ENCODE assay signal across 8 cellular contexts in genomic region chr15:63276342-63277043, GRCh38. TPM values are rescaled to one million over a fixed set of nuclear protein-coding genes. Genes with fewer than 3 reads are reported as not detected.
DNase-seq lines count a peak whose midpoint lies in the region; ATAC-seq, FAIRE-seq and TF ChIP-seq lines count a peak whose summit lies in the region.

No MANE protein-coding gene starts in this region.

- H3K9ac ChIP-seq in GM12878 (ENCODE audit: control insufficient read depth, insufficient read depth, low read length): peak overlapping the region; percentile 79

- SMC1A ChIA-PET in GM12878 (lab: Charles Lee; ENCODE audit: uncharacterized antibody, unreplicated experiment): interaction anchor here (1.1 to 3.6 kb wide), 12 partner anchors 10 to 128 kb away, joined by 3 to 15 read pairs (median 5); no protein-coding TSS in a partner anchor

- peak overlapping the region; percentile 60 for H3K27ac Mint-ChIP-seq in Calu3 (ENCODE audit: unreplicated experiment)
- H3K27ac Mint-ChIP-seq in type B pancreatic cell: peak overlapping the region; percentile 80

- POLR2A ChIA-PET in GM12878 (lab: Charles Lee): interaction anchor here (1.5 kb wide), 1 partner anchor 110 kb away, joined by 3 read pairs; no protein-coding TSS in a partner anchor

- peak overlapping the region; percentile 85 for H3K4me2 ChIP-seq in GM12878 (ENCODE audit: control insufficient read depth, insufficient read depth)

- intact Hi-C loops in Calu3 (cut with micrococcal nuclease; ENCODE audit: unreplicated experiment) (loop anchor here (5.0 kb wide), 2 partner anchors 74 to 109 kb away; no protein-coding TSS in a partner anchor), GM12878 (cut with micrococcal nuclease; ENCODE audit: unreplicated experiment) (loop anchor here (2.0 to 10.0 kb wide), 3 partner anchors 84 to 229 kb away; partner anchors contain the start of gene RPS27L), left lung (cut with DNase I) (loop anchor here in 1 of 2 donors (5.0 kb wide), 1 partner anchor 89 kb away; the partner anchor contains the start of gene RAB8B)

- ATAC-seq in HG03135 (IDR thresholded peaks at IDR 0.05; ENCODE audit: unreplicated experiment) (peak; percentile 20), GM12878 (peak; percentile 2), left lung (peak; percentile 2)
- ATAC-seq in activated CD4-positive, CD25-positive, alpha-beta regulatory T cell treated with anti-CD3 and anti-CD28 coated beads, Interleukin-2, amount 50 U/mL, for 24 hours: no peak

- H3K4me1 Mint-ChIP-seq in Calu3 (ENCODE audit: low read depth, unreplicated experiment) (no peaks in the 10 kb centered on the region), type B pancreatic cell (ENCODE audit: unreplicated experiment) (peaks cover 14% of the 10 kb centered on the region)

- no peaks in the 10 kb centered on the region for H3K9me3 Mint-ChIP-seq in Calu3 (ENCODE audit: low read depth, unreplicated experiment)
- no peaks in the 10 kb centered on the region for H3K9me3 Mint-ChIP-seq in type B pancreatic cell

- peak overlapping the region; percentile 67 for H3K4me3 ChIP-seq in GM12878
- H3K4me3 ChIP-seq in left lung: peak overlapping the region; percentile 67 to 68

- no peak for FAIRE-seq in GM12878 (lab: Jason Lieb, UNC)

- peak overlapping the region; percentile 76 for H3K4me3 Mint-ChIP-seq in Calu3 (ENCODE audit: low read depth, unreplicated experiment)
- H3K4me3 Mint-ChIP-seq in type B pancreatic cell: peak overlapping the region; percentile 96

- no peaks in the 10 kb centered on the region for H3K79me2 ChIP-seq in GM12878 (ENCODE audit: control insufficient read depth, insufficient read depth, low read length)

- CTCF ChIA-PET in Calu3 (lab: Charles Lee): interaction anchor here (0.7 kb wide), 4 partner anchors 29 to 841 kb away, joined by 3 to 5 read pairs (median 4); no protein-coding TSS in a partner anchor
- CTCF ChIA-PET in GM12878 (lab: Yijun Ruan, JAX): interaction anchor here (0.9 to 3.2 kb wide), 6 partner anchors 38 to 229 kb away, joined by 3 to 13 read pairs (median 4); no protein-coding TSS in a partner anchor

- no TSS peak for BruUV-seq in Calu3 (replicated peaks; lab: Mats Ljungman, UMichigan)
- TSS peak; percentile 78 for BruUV-seq in GM12878 (replicated peaks; lab: Mats Ljungman, UMichigan)

- no peak for DNase-seq in Calu3
- no peak for DNase-seq in GM12878 (ENCODE audit: low read depth, low spot score)
- no peak for DNase-seq in left lung
- DNase-seq in type B pancreatic cell (ENCODE audit: extremely low spot score, unreplicated experiment): no peak
- DNase-seq in DMS153 treated with DMSO at 0.1 percent for 48 hours (lab: John Stamatoyannopoulos, UW; ENCODE audit: unreplicated experiment): no peak
- DNase-seq in GM20000 (ENCODE audit: low spot score): no peak

- no peak for TF ChIP-seq POLR2A in GM12878 (IDR thresholded peaks at IDR 0.05; ENCODE audit: low read depth, low read length)

- in situ Hi-C loops in GM12878 (cut with MboI): loop anchor here (25.0 kb wide), 1 partner anchor 311 kb away; the partner anchor contains the start of gene FBXL22

- H3K36me3 ChIP-seq in GM12878 (ENCODE audit: control insufficient read depth in 2 of 2, insufficient read depth in 2 of 2, low read length in 1 of 2) (no peaks in the 10 kb centered on the region), left lung (peaks cover 0 to 4% of the 10 kb centered on the region in 2 donors)

- H3K27me3 Mint-ChIP-seq in Calu3 (ENCODE audit: unreplicated experiment) (no peaks in the 10 kb centered on the region), type B pancreatic cell (no peaks in the 10 kb centered on the region)

- TF ChIP-seq EP300 in GM12878 (IDR thresholded peaks at IDR 0.05; ENCODE audit: borderline replicate concordance in 1 of 2, control insufficient read depth in 1 of 2, low read depth in 2 of 2, low read length in 2 of 2): no peak

- H2AFZ ChIP-seq in GM12878 (ENCODE audit: control insufficient read depth, low read depth, low read length): peak overlapping the region; percentile 85

- no peak for TF ChIP-seq RAD21 in GM12878 (IDR thresholded peaks at IDR 0.05; ENCODE audit: insufficient read depth, low read depth, low read length)

- H3K27ac ChIP-seq in GM12878 (ENCODE audit: control insufficient read depth, insufficient read depth) (peak overlapping the region; percentile 62), left lung (peak overlapping the region; percentile 79 to 81)

- H3K4me1 ChIP-seq in GM12878 (ENCODE audit: control insufficient read depth, insufficient read depth, low read length) (peaks cover 4% of the 10 kb centered on the region; the same call in 1 of the 2 replicates), left lung (peaks cover 5 to 24% of the 10 kb centered on the region in 2 donors)

- 39% methylated on average over 11 of the region's 11 CpGs for WGBS in GM12878 (ENCODE audit: insufficient coverage, insufficient replicate concordance, low lambda C conversion rate, missing lambda C conversion rate)

- RAD21 ChIA-PET in GM12878 (lab: Charles Lee; ENCODE audit: unreplicated experiment): interaction anchor here (0.7 to 1.6 kb wide), 10 partner anchors 11 to 326 kb away, joined by 3 to 6 read pairs (median 3); no protein-coding TSS in a partner anchor

- no peaks in the 10 kb centered on the region for H4K20me1 ChIP-seq in GM12878 (ENCODE audit: control insufficient read depth, insufficient read depth)

- no peaks in the 10 kb centered on the region for H3K9me3 ChIP-seq in GM12878 (replicated peaks; ENCODE audit: control insufficient read depth, insufficient read depth, low read length)
- H3K9me3 ChIP-seq in left lung: no peaks in the 10 kb centered on the region

- H3K27me3 ChIP-seq in GM12878 (replicated peaks in 1 of 2; ENCODE audit: control insufficient read depth in 2 of 2, insufficient read depth in 2 of 2, low read length in 1 of 2) (no peaks in the 10 kb centered on the region), left lung (no peaks in the 10 kb centered on the region)

- no peak for TF ChIP-seq CTCF in Calu3 (IDR thresholded peaks at IDR 0.05; ENCODE audit: unreplicated experiment)
- no peak for TF ChIP-seq CTCF in GM12878 (IDR thresholded peaks at IDR 0.05 in 2 of 3, conservative IDR thresholded peaks at IDR 0.05 in 1 of 3; ENCODE audit: control insufficient read depth in 2 of 3, extremely low read depth in 1 of 3, insufficient read depth in 1 of 3, low read depth in 3 of 3, low read length in 3 of 3)
- TF ChIP-seq CTCF in left lung (IDR thresholded peaks at IDR 0.05): no peak
- no peak for TF ChIP-seq CTCF in type B pancreatic cell (conservative IDR thresholded peaks at IDR 0.05)
- no peak for TF ChIP-seq CTCF in GM20000 (IDR thresholded peaks at IDR 0.05; ENCODE audit: extremely low read depth, missing control alignments)

- H3K36me3 Mint-ChIP-seq in Calu3 (ENCODE audit: insufficient read depth, unreplicated experiment) (peaks cover 20% of the 10 kb centered on the region), type B pancreatic cell (peaks cover 4% of the 10 kb centered on the region)

TF ChIP-seq in GM12878, 131 proteins besides CTCF, POLR2A, EP300 and RAD21 (continues in another document):
- 0 out of 2 replicates have a peak, but pooled peaks have one; percentile 14 for TF ChIP-seq TCF7 (IDR thresholded peaks at IDR 0.05; ENCODE audit: borderline replicate concordance)
- 0 out of 2 replicates have a peak, but pooled peaks have one; percentile 37 for TF ChIP-seq STAT1 (conservative IDR thresholded peaks at IDR 0.05)
- no peak for TF ChIP-seq HCFC1 (IDR thresholded peaks at IDR 0.05; ENCODE audit: low read length)
- 0 out of 2 replicates have a peak, but pooled peaks have one; percentile 29 for TF ChIP-seq MLLT1 (IDR thresholded peaks at IDR 0.05)

RNA-seq across cellular contexts. Expression of gene APH1B, which starts 0.9 kb away (rescaled TPM):
- 11.4 and 11.6 TPM in 2 replicates for total RNA-seq in Calu3 (2022)
- 26.8 and 31.2 TPM in 2 replicates for total RNA-seq in GM12878 (2013; cell fraction: nucleolus; rRNA removed)
- total RNA-seq in GM12878 (2014; rRNA removed): 8.8 and 9.8 TPM in 2 replicates
- 8.8 and 9.1 TPM in 2 replicates for total RNA-seq in GM12878 (2014; rRNA removed; fragmentation: Illumina TruSeq; extraction: Trizol)
- total RNA-seq in GM12878 (2021): 11.5 and 14.3 TPM in 2 replicates
- 4.1 TPM for polyA plus RNA-seq in GM12878 (2011; ENCODE audit: low read depth)
- 5.0 and 6.1 TPM in 2 replicates for polyA plus RNA-seq in GM12878 (2011; rRNA removed)
- 3.0 and 3.1 TPM in 2 replicates for polyA plus RNA-seq in GM12878 (2011; cell fraction: cytosol; rRNA removed)
- polyA plus RNA-seq in GM12878 (2011; cell fraction: nucleus; rRNA removed): 3.8 and 5.9 TPM in 2 replicates
- 5.7 and 7.9 TPM in 2 replicates for polyA plus RNA-seq in GM12878 (2012)
- polyA plus RNA-seq in GM12878 (2014; fragmentation: Illumina TruSeq; extraction: Trizol): 7.9 and 11.2 TPM in 2 replicates
- polyA plus RNA-seq in GM12878 (2014; fragmentation: Nextera tagmentation; extraction: Ambion mirVana): 10 to 100 TPM; 12.9 to 17.6 TPM
- 6.3 and 9.3 TPM in 2 replicates for polyA plus RNA-seq in GM12878 (2014; rRNA removed)
- 10 to 100 TPM; 14.4 to 20.8 TPM for polyA plus RNA-seq in GM12878 (2016; fragmentation: Nextera tagmentation; extraction: Ambion mirVana)
- 2.9 and 4.4 TPM in 2 replicates for polyA minus RNA-seq in GM12878 (2011; rRNA and poly(A)+ RNA removed)
- polyA minus RNA-seq in GM12878 (2011; cell fraction: cytosol; rRNA and poly(A)+ RNA removed): 3.1 and 4.9 TPM in 2 replicates
- polyA minus RNA-seq in GM12878 (2011; cell fraction: nucleus; rRNA and poly(A)+ RNA removed): 2.9 and 3.8 TPM in 2 replicates
- total RNA-seq in left lung: 10 to 100 TPM; 24.0 to 32.2 TPM
- total RNA-seq in type B pancreatic cell (ENCODE audit: low replicate concordance): 13.4 and 16.0 TPM in 2 replicates

Comparison
In these comparisons a context has a peak if more than half of its experiments do, and no peak if none do; other contexts are left out.
1. ATAC-seq: peak in HG03135 (single experiment), GM12878 (single experiment) and left lung (single experiment); none in activated CD4-positive, CD25-positive, alpha-beta regulatory T cell treated with anti-CD3 and anti-CD28 coated beads, Interleukin-2, amount 50 U/mL, for 24 hours (0 of 2).